Comparison of ENCODE assay signal across 12 cellular contexts in genomic region chr13:52650731-52651130, GRCh38. TPM values are rescaled to one million over a fixed set of nuclear protein-coding genes. Genes with fewer than 3 reads are reported as not detected.
DNase-seq lines count a peak whose midpoint lies in the region; ATAC-seq and TF ChIP-seq lines count a peak whose summit lies in the region.
"Had no signal": no experiment of that assay in that cellular context is flagged by ENCODE, and none has a peak within 500 bp of the region (broad histone marks: within the 10 kb centered on the region; RNA-seq: fewer than 3 reads in every experiment).

No MANE protein-coding gene starts in this region.

- H2AFZ ChIP-seq in Loucy (ENCODE audit: low read length) (no peak overlapping the region), neural cell (ENCODE audit: low read depth, low read length) (peak overlapping the region; percentile 71)

- TF ChIP-seq EP300 in neural cell (conservative IDR thresholded peaks at IDR 0.05; ENCODE audit: poor library complexity, severe bottlenecking): no peak

- H3K9ac ChIP-seq in Loucy (ENCODE audit: low read depth, low read length, poor library complexity, severe bottlenecking) (peak overlapping the region; percentile 96), neural cell (ENCODE audit: low read length) (peak overlapping the region; percentile 91)

- H3K4me2 ChIP-seq in Loucy (ENCODE audit: low read depth, low read length, poor library complexity, severe bottlenecking) (peak overlapping the region; percentile 80), neural cell (ENCODE audit: low read length) (peak overlapping the region; percentile 95)

- H3K27ac ChIP-seq in dorsolateral prefrontal cortex (peak overlapping the region in 1 of 59 donors; percentile 98), neural cell (ENCODE audit: low read length) (peak overlapping the region; percentile 98)

- TF ChIP-seq RAD21 in neural cell (conservative IDR thresholded peaks at IDR 0.05): no peak

- H3K36me3 ChIP-seq in Loucy (ENCODE audit: insufficient read depth, low read length): peaks cover 8% of the 10 kb centered on the region; the same call in 1 of the 2 replicates
- no peaks in the 10 kb centered on the region for H3K36me3 ChIP-seq in neural cell (ENCODE audit: insufficient read depth, low read length)
- H3K36me3 ChIP-seq: thyroid gland had no signal

- ATAC-seq in GM18867 (IDR thresholded peaks at IDR 0.05; ENCODE audit: unreplicated experiment) (no peak), GM21360 (IDR thresholded peaks at IDR 0.05; ENCODE audit: unreplicated experiment) (no peak), GM21367 (IDR thresholded peaks at IDR 0.05; ENCODE audit: unreplicated experiment) (no peak)

- peaks cover 34% of the 10 kb centered on the region for H3K4me1 ChIP-seq in Loucy (ENCODE audit: insufficient read depth, low read length, poor library complexity, severe bottlenecking)

- H3K27me3 ChIP-seq in Loucy (ENCODE audit: insufficient read depth, low read length, poor library complexity, severe bottlenecking): no peaks in the 10 kb centered on the region
- no peaks in the 10 kb centered on the region for H3K27me3 ChIP-seq in dorsolateral prefrontal cortex
- no peaks in the 10 kb centered on the region for H3K27me3 ChIP-seq in neural cell (ENCODE audit: insufficient read depth, low read depth, low read length)
- H3K27me3 ChIP-seq: thyroid gland had no signal

- peaks cover 56% of the 10 kb centered on the region for H3K79me2 ChIP-seq in Loucy (ENCODE audit: insufficient read depth, low read length)
- peaks cover 46% of the 10 kb centered on the region for H3K79me2 ChIP-seq in neural cell (replicated peaks; ENCODE audit: insufficient read depth, low read length)

- H4K20me1 ChIP-seq in Loucy (ENCODE audit: insufficient read depth, low read length, poor library complexity, severe bottlenecking): peaks cover 16% of the 10 kb centered on the region
- H4K20me1 ChIP-seq in neural cell (ENCODE audit: insufficient read depth): no peaks in the 10 kb centered on the region

- peak; percentile 35 for DNase-seq in CMK (ENCODE audit: low read depth)
- no peak for DNase-seq in dorsolateral prefrontal cortex
- no peak for DNase-seq in effector CD4-positive, alpha-beta T cell
- DNase-seq: aorta; NCI-H774; stimulated activated CD4-positive, alpha-beta T cell treated with anti-CD3 and anti-CD28 coated beads, Interleukin-15, amount 100 ng/mL, for 24 hours; thyroid gland had no signal

- H3K9me3 ChIP-seq in Loucy (ENCODE audit: insufficient read depth, low read depth, low read length) (no peaks in the 10 kb centered on the region), neural cell (ENCODE audit: low read length) (no peaks in the 10 kb centered on the region)
- H3K9me3 ChIP-seq: thyroid gland had no signal

- H3F3A ChIP-seq in Loucy (ENCODE audit: low read depth): no peaks in the 10 kb centered on the region
- peaks cover 12% of the 10 kb centered on the region for H3F3A ChIP-seq in neural cell (ENCODE audit: insufficient read depth, low read length, poor library complexity, severe bottlenecking)

- H3K4me3 ChIP-seq in Loucy (ENCODE audit: low read length, poor library complexity, severe bottlenecking) (peak overlapping the region; percentile 97), dorsolateral prefrontal cortex (peak overlapping the region in 47 of 59 donors; percentile 69 to 98 (median 90)), neural cell (ENCODE audit: low read length) (peak overlapping the region; percentile 87)

- no peaks in the 10 kb centered on the region for H3K9me2 ChIP-seq in Loucy (replicated peaks; ENCODE audit: low read depth, low read length)
- no peaks in the 10 kb centered on the region for H3K9me2 ChIP-seq in neural cell (ENCODE audit: insufficient read depth, low read length)

- no peak for TF ChIP-seq CTCF in Loucy (conservative IDR thresholded peaks at IDR 0.05; ENCODE audit: low read length)
- no peak for TF ChIP-seq CTCF in dorsolateral prefrontal cortex (IDR thresholded peaks at IDR 0.05 in 54 of 56, conservative IDR thresholded peaks at IDR 0.05 in 2 of 56; ENCODE audit: low read depth in 1 of 56, partially characterized antibody in 56 of 56)
- no peak for TF ChIP-seq CTCF in neural cell (IDR thresholded peaks at IDR 0.05; ENCODE audit: poor library complexity, severe bottlenecking)

- intact Hi-C loops in dorsolateral prefrontal cortex (cut with DNase I): loop anchor here (5.0 kb wide), 2 partner anchors 87 to 137 kb away; partner anchors contain the start of gene CNMD (in 1 of the 2)

TF ChIP-seq in neural cell, 6 proteins besides CTCF, POLR2A, EP300 and RAD21:
- TF ChIP-seq EZH2 (IDR thresholded peaks at IDR 0.05; ENCODE audit: borderline replicate concordance, insufficient read depth, low read length, poor library complexity, severe bottlenecking) (no peak), REST (IDR thresholded peaks at IDR 0.05; ENCODE audit: borderline replicate concordance) (no peak), MXI1 (conservative IDR thresholded peaks at IDR 0.05; ENCODE audit: poor library complexity, severe bottlenecking) (no peak), TAF1 (IDR thresholded peaks at IDR 0.05; ENCODE audit: low read depth) (no peak), POLR2AphosphoS5 (IDR thresholded peaks at IDR 0.05) (no peak), SMC3 (conservative IDR thresholded peaks at IDR 0.05; ENCODE audit: poor library complexity) (no peak)

RNA-seq across cellular contexts. Expression of gene SUGT1, which starts 1.9 kb away (rescaled TPM):
- total RNA-seq in dorsolateral prefrontal cortex: 100 to 1,000 TPM in 6 of 120 experiments, 10 to 100 TPM in 114; 53.9 to 120 (median 77.9) TPM
- polyA plus RNA-seq in neural cell: 51.1 and 57.5 TPM in 2 replicates
- 88.1 and 100 TPM in 2 replicates for polyA minus RNA-seq in neural cell

RNA-seq across cellular contexts. Expression of gene HNRNPA1L2, which starts 8.5 kb away (rescaled TPM):
- total RNA-seq in dorsolateral prefrontal cortex: 10 to 100 TPM in 80 of 120 experiments, 1 to 10 TPM in 40; 6.6 to 16.4 (median 11.1) TPM
- 20.7 and 21.2 TPM in 2 replicates for polyA plus RNA-seq in neural cell
- 14.4 and 17.8 TPM in 2 replicates for polyA minus RNA-seq in neural cell
